28 cellular contexts compared by ENCODE assay signal in the genomic region with DNA sequence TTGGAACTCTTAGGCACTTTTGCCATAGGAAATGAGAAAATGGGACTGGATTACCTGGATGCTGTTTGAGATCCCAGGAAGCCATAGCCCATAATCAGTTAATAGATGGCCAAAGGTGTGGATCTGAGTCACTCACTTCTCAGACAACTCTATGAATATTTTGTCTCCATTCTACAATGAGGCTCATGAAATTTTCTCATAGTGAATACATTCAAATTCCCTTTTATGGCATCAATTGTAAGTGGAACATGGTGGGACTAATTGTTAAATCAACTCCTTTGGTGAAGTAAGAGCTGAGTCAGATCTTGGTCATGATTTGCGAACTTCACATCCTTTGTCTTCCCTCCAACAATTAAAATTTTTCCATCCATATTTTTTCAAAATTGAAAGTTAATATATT.
"Had no signal": no experiment of that assay in that cellular context is flagged by ENCODE, and none has a peak within 500 bp of the region (broad histone marks: within the 10 kb centered on the region; RNA-seq: fewer than 3 reads in every experiment).

No MANE protein-coding gene starts in this region.

- H3K27ac ChIP-seq: coronary artery, parathyroid adenoma, sigmoid colon, testis, tibial artery had no signal

- H3K4me3 ChIP-seq: coronary artery, lung, mucosa of descending colon, sigmoid colon, testis, tibial artery had no signal

- H3K27me3 Mint-ChIP-seq: natural killer cell treated with Interleukin-12 subunit alpha and Interleukin-12 subunit beta and Interleukin-15 and Interleukin-18, amount 100 ng/mL, for 72 hours; progenitor cell of endocrine pancreas; type B pancreatic cell had no signal

- H3K27me3 ChIP-seq: sigmoid colon, testis, tibial artery had no signal

- DNase-seq: dermis blood vessel endothelial cell; effector memory CD4-positive, alpha-beta T cell; foreskin melanocyte; glutamatergic neuron; hypothalamus; immature natural killer cell; islet precursor cell; mesenchymal stem cell; mucosa of descending colon; naive B cell; right cardiac atrium; sigmoid colon; stimulated activated CD4-positive, alpha-beta T cell treated with anti-CD3 and anti-CD28 coated beads, Interleukin-2, amount 100 ng/mL, for 24 hours; stimulated activated CD4-positive, alpha-beta T cell treated with anti-CD3 and anti-CD28 coated beads, Interleukin-4, amount 100 ng/mL, for 24 hours; stimulated activated naive CD8-positive, alpha-beta T cell treated with anti-CD3 and anti-CD28 coated beads, Interleukin-15, Interleukin-2, amounts not matched to agents 100 U/mL and 50 U/mL, for 24 hours; substantia nigra; testis; tibial artery had no signal

- H3K9ac ChIP-seq: parathyroid adenoma had no signal

- H3K4me1 Mint-ChIP-seq: immature natural killer cell; naive B cell; neural crest cell; stimulated activated effector memory CD8-positive, alpha-beta T cell treated with anti-CD3 and anti-CD28 coated beads, Interleukin-12 subunit alpha, Interleukin-12 subunit beta, amount 100 ng/mL, for 72 hours had no signal

- H3K9me3 ChIP-seq: mucosa of descending colon, sigmoid colon, testis, tibial artery had no signal

- H3K4me1 ChIP-seq: parathyroid adenoma, sigmoid colon, testis, tibial artery had no signal

- ATAC-seq: left lobe of liver; mucosa of descending colon; natural killer cell treated with Interleukin-12 subunit alpha and Interleukin-12 subunit beta and Interleukin-15 and Interleukin-18, amount 100 ng/mL, for 72 hours; right cardiac atrium; stimulated activated effector memory CD8-positive, alpha-beta T cell treated with anti-CD3 and anti-CD28 coated beads, Interleukin-12 subunit alpha, Interleukin-12 subunit beta, amount 100 ng/mL, for 72 hours; stimulated activated naive CD8-positive, alpha-beta T cell treated with anti-CD3 and anti-CD28 coated beads, Interleukin-15, Interleukin-2, amounts not matched to agents 100 U/mL and 50 U/mL, for 24 hours had no signal

- H3K36me3 ChIP-seq: sigmoid colon, tibial artery had no signal

- H3K9me3 Mint-ChIP-seq: neural crest cell; stimulated activated effector memory CD8-positive, alpha-beta T cell treated with anti-CD3 and anti-CD28 coated beads, Interleukin-12 subunit alpha, Interleukin-12 subunit beta, amount 100 ng/mL, for 72 hours had no signal

- H2AFZ ChIP-seq: parathyroid adenoma had no signal

- H3K4me3 Mint-ChIP-seq: immature natural killer cell; mesothelial cell of epicardium; naive B cell; natural killer cell treated with Interleukin-12 subunit alpha and Interleukin-12 subunit beta and Interleukin-15 and Interleukin-18, amount 100 ng/mL, for 72 hours; neural crest cell; stimulated activated effector memory CD8-positive, alpha-beta T cell treated with anti-CD3 and anti-CD28 coated beads, Interleukin-12 subunit alpha, Interleukin-12 subunit beta, amount 100 ng/mL, for 72 hours; type B pancreatic cell had no signal

- H3K79me2 ChIP-seq: parathyroid adenoma had no signal

- H3K36me3 Mint-ChIP-seq: immature natural killer cell; naive B cell; natural killer cell treated with Interleukin-12 subunit alpha and Interleukin-12 subunit beta and Interleukin-15 and Interleukin-18, amount 100 ng/mL, for 72 hours; stimulated activated effector memory CD8-positive, alpha-beta T cell treated with anti-CD3 and anti-CD28 coated beads, Interleukin-12 subunit alpha, Interleukin-12 subunit beta, amount 100 ng/mL, for 72 hours; type B pancreatic cell had no signal

- H3K27ac Mint-ChIP-seq: immature natural killer cell; mesothelial cell of epicardium; naive B cell; natural killer cell treated with Interleukin-12 subunit alpha and Interleukin-12 subunit beta and Interleukin-15 and Interleukin-18, amount 100 ng/mL, for 72 hours; progenitor cell of endocrine pancreas; stimulated activated effector memory CD8-positive, alpha-beta T cell treated with anti-CD3 and anti-CD28 coated beads, Interleukin-12 subunit alpha, Interleukin-12 subunit beta, amount 100 ng/mL, for 72 hours; type B pancreatic cell had no signal
